In genomic region chr2:216557820-216558219, GRCh38 we compare ENCODE assay signal across 14 cellular contexts. TPM values are rescaled to one million over a fixed set of nuclear protein-coding genes. Genes with fewer than 3 reads are reported as not detected.
DNase-seq lines count a peak whose midpoint lies in the region; ATAC-seq and TF ChIP-seq lines count a peak whose summit lies in the region.
"Had no signal": no experiment of that assay in that cellular context is flagged by ENCODE, and none has a peak within 500 bp of the region (broad histone marks: within the 10 kb centered on the region; RNA-seq: fewer than 3 reads in every experiment).

No MANE protein-coding gene starts in this region.

- no peak overlapping the region for H2AFZ ChIP-seq in Karpas-422 (ENCODE audit: low read length)
- H2AFZ ChIP-seq in neural cell (ENCODE audit: low read depth, low read length): no peak overlapping the region
- H2AFZ ChIP-seq: GM23248 had no signal

- H3K9ac ChIP-seq in BLaER1 (no peak overlapping the region), Karpas-422 (ENCODE audit: low read length) (no peak overlapping the region), endodermal cell (ENCODE audit: extremely low read depth, low read length, poor library complexity, severe bottlenecking) (no peak overlapping the region), neural cell (ENCODE audit: low read length) (no peak overlapping the region)
- H3K9ac ChIP-seq: GM23248, KMS-11 had no signal

- H3K27me3 ChIP-seq in BLaER1 (peaks cover 24% of the 10 kb centered on the region), Karpas-422 (ENCODE audit: low read length) (no peaks in the 10 kb centered on the region), endodermal cell (ENCODE audit: control insufficient read depth, insufficient read depth, low read length, poor library complexity, severe bottlenecking) (no peaks in the 10 kb centered on the region), neural cell (ENCODE audit: insufficient read depth, low read depth, low read length) (no peaks in the 10 kb centered on the region)
- H3K27me3 ChIP-seq: BE2C, MG63 had no signal

- no peak overlapping the region for H3K27ac ChIP-seq in BLaER1
- H3K27ac ChIP-seq in Karpas-422 (ENCODE audit: low read length): no peak overlapping the region
- H3K27ac ChIP-seq in endodermal cell (ENCODE audit: low read depth, low read length): peak overlapping the region; percentile 76
- no peak overlapping the region for H3K27ac ChIP-seq in neural cell (ENCODE audit: low read length)
- H3K27ac ChIP-seq: GM23248, KMS-11 had no signal

- H3K36me3 Mint-ChIP-seq in endodermal cell (ENCODE audit: low read depth): no peaks in the 10 kb centered on the region
- no peaks in the 10 kb centered on the region for H3K36me3 Mint-ChIP-seq in activated T-cell treated with anti-CD3 and anti-CD28 coated beads, Interleukin-2, amount 50 U/mL, for 4 hours (ENCODE audit: insufficient read depth)

- no peaks in the 10 kb centered on the region for H3K36me3 ChIP-seq in BLaER1
- H3K36me3 ChIP-seq in Karpas-422 (ENCODE audit: insufficient read depth, low read length): no peaks in the 10 kb centered on the region
- no peaks in the 10 kb centered on the region for H3K36me3 ChIP-seq in endodermal cell (ENCODE audit: control insufficient read depth, insufficient read depth, low read length)
- H3K36me3 ChIP-seq in neural cell (ENCODE audit: insufficient read depth, low read length): no peaks in the 10 kb centered on the region
- H3K36me3 ChIP-seq: BE2C, MG63 had no signal

- WGBS in endodermal cell (ENCODE audit: insufficient coverage in 1 of 2, insufficient read length in 1 of 2), 2 experiments: 41% methylated on average over 1 of the region's 1 CpG; no CpG with 5 or more reads in 1 of the 2 experiments

- H4K20me1 ChIP-seq in BLaER1 (peaks cover 29% of the 10 kb centered on the region), Karpas-422 (ENCODE audit: insufficient read depth, low read depth, low read length) (no peaks in the 10 kb centered on the region), neural cell (ENCODE audit: insufficient read depth) (no peaks in the 10 kb centered on the region)

- H3F3A ChIP-seq in neural cell (ENCODE audit: insufficient read depth, low read length, poor library complexity, severe bottlenecking): no peaks in the 10 kb centered on the region

- TF ChIP-seq RAD21 in neural cell (conservative IDR thresholded peaks at IDR 0.05): no peak

- H3K9me3 ChIP-seq in BLaER1: no peaks in the 10 kb centered on the region
- no peaks in the 10 kb centered on the region for H3K9me3 ChIP-seq in Karpas-422 (ENCODE audit: low read length)
- no peaks in the 10 kb centered on the region for H3K9me3 ChIP-seq in endodermal cell (ENCODE audit: control insufficient read depth, low read length)
- no peaks in the 10 kb centered on the region for H3K9me3 ChIP-seq in neural cell (ENCODE audit: low read length)
- H3K9me3 ChIP-seq: BE2C, MG63 had no signal

- no peak overlapping the region for H3K4me3 Mint-ChIP-seq in endodermal cell
- no peak overlapping the region for H3K4me3 Mint-ChIP-seq in activated T-cell treated with anti-CD3 and anti-CD28 coated beads, Interleukin-2, amount 50 U/mL, for 4 hours

- ATAC-seq in activated T-cell treated with anti-CD3 and anti-CD28 coated beads, Interleukin-2, amount 50 U/mL, for 4 hours: no peak

- peaks cover 38% of the 10 kb centered on the region for H3K4me1 ChIP-seq in BLaER1
- H3K4me1 ChIP-seq in Karpas-422 (ENCODE audit: low read length): peaks cover 17% of the 10 kb centered on the region
- H3K4me1 ChIP-seq in endodermal cell (ENCODE audit: control insufficient read depth, insufficient read depth, low read length): peaks cover 10% of the 10 kb centered on the region
- H3K4me1 ChIP-seq: BE2C had no signal

- H3K4me2 ChIP-seq in BLaER1 (peak overlapping the region; percentile 42), Karpas-422 (ENCODE audit: low read depth, low read length, poor library complexity, severe bottlenecking) (peak overlapping the region; percentile 15), neural cell (ENCODE audit: low read length) (no peak overlapping the region)
- H3K4me2 ChIP-seq: KMS-11 had no signal

- H3K4me1 Mint-ChIP-seq in endodermal cell: peaks cover 21% of the 10 kb centered on the region
- H3K4me1 Mint-ChIP-seq in activated T-cell treated with anti-CD3 and anti-CD28 coated beads, Interleukin-2, amount 50 U/mL, for 4 hours (ENCODE audit: low read depth): peaks cover 2% of the 10 kb centered on the region

- H3K27me3 Mint-ChIP-seq in endodermal cell (ENCODE audit: insufficient read depth): no peaks in the 10 kb centered on the region
- peaks cover 8% of the 10 kb centered on the region for H3K27me3 Mint-ChIP-seq in activated T-cell treated with anti-CD3 and anti-CD28 coated beads, Interleukin-2, amount 50 U/mL, for 4 hours (ENCODE audit: low read depth)

- DNase-seq in Karpas-422: peak; percentile 52
- DNase-seq in endodermal cell: peak; percentile 70
- no peak for DNase-seq in activated naive CD4-positive, alpha-beta T cell treated with anti-CD3 and anti-CD28 coated beads, Interleukin-2, amount 50 U/mL, for 16 hours
- DNase-seq in activated T-cell treated with anti-CD3 and anti-CD28 coated beads, Interleukin-2, amount 50 U/mL, for 4 hours: no peak
- DNase-seq in nucleus accumbens (lab: John Stamatoyannopoulos, UW): no peak
- DNase-seq: BE2C, GM23248, MG63, NCI-H1105 treated with DMSO at 0.1 percent for 48 hours, NCI-H187, NCI-H446 had no signal

- H3K9me2 ChIP-seq in Karpas-422 (replicated peaks; ENCODE audit: insufficient read depth, low read length): no peaks in the 10 kb centered on the region
- H3K9me2 ChIP-seq in neural cell (ENCODE audit: insufficient read depth, low read length): no peaks in the 10 kb centered on the region

- H3K79me2 ChIP-seq in Karpas-422 (ENCODE audit: low read length): no peaks in the 10 kb centered on the region
- H3K79me2 ChIP-seq in neural cell (replicated peaks; ENCODE audit: insufficient read depth, low read length): no peaks in the 10 kb centered on the region

- no peak for TF ChIP-seq EP300 in neural cell (conservative IDR thresholded peaks at IDR 0.05; ENCODE audit: poor library complexity, severe bottlenecking)

- H3K4me3 ChIP-seq in BLaER1: no peak overlapping the region
- no peak overlapping the region for H3K4me3 ChIP-seq in Karpas-422 (ENCODE audit: low read length)
- H3K4me3 ChIP-seq in endodermal cell (ENCODE audit: low read length): no peak overlapping the region
- H3K4me3 ChIP-seq in neural cell (ENCODE audit: low read length): peak overlapping the region; percentile 20
- H3K4me3 ChIP-seq: GM23248, MG63 had no signal

- no peaks in the 10 kb centered on the region for H3K9me3 Mint-ChIP-seq in endodermal cell
- no peaks in the 10 kb centered on the region for H3K9me3 Mint-ChIP-seq in activated T-cell treated with anti-CD3 and anti-CD28 coated beads, Interleukin-2, amount 50 U/mL, for 4 hours

- TF ChIP-seq CTCF in endodermal cell (conservative IDR thresholded peaks at IDR 0.05) (no peak), neural cell (IDR thresholded peaks at IDR 0.05; ENCODE audit: poor library complexity, severe bottlenecking) (no peak)

- no peak overlapping the region for H3K27ac Mint-ChIP-seq in endodermal cell

TF ChIP-seq in neural cell, 6 proteins besides CTCF, POLR2A, EP300 and RAD21:
- TF ChIP-seq MXI1 (conservative IDR thresholded peaks at IDR 0.05; ENCODE audit: poor library complexity, severe bottlenecking) (no peak), TAF1 (IDR thresholded peaks at IDR 0.05; ENCODE audit: low read depth) (no peak), EZH2 (IDR thresholded peaks at IDR 0.05; ENCODE audit: borderline replicate concordance, insufficient read depth, low read length, poor library complexity, severe bottlenecking) (no peak), REST (IDR thresholded peaks at IDR 0.05; ENCODE audit: borderline replicate concordance) (no peak), SMC3 (conservative IDR thresholded peaks at IDR 0.05; ENCODE audit: poor library complexity) (no peak)
TF ChIP-seq in neural cell: peak in this region for 0.

RNA-seq across cellular contexts. Expression of gene RPL37A, which starts 59.2 kb away (rescaled TPM):
- total RNA-seq in Karpas-422 (2014; rRNA removed; shearing (Covaris generic); ENCODE audit: low replicate concordance): 5,590 and 7,287 TPM in 2 replicates
- total RNA-seq in endodermal cell: 1,000 to 10,000 TPM; 2,589 to 2,765 TPM
- polyA plus RNA-seq in endodermal cell (2013, experiment 1 of 2): 1,971 TPM
- polyA plus RNA-seq in endodermal cell (2013, experiment 2 of 2): 1,927 TPM
- polyA plus RNA-seq in neural cell: 1,507 and 1,655 TPM in 2 replicates
- 291 and 334 TPM in 2 replicates for polyA minus RNA-seq in neural cell
- 1,000 to 10,000 TPM; 4,221 to 4,335 (median 4,249) TPM for total RNA-seq in activated T-cell treated with anti-CD3 and anti-CD28 coated beads, Interleukin-2, amount 50 U/mL, for 4 hours

Comparison
In these comparisons a context has a peak if more than half of its experiments do, and no peak if none do; other contexts are left out.
1. DNase-seq: peak in Karpas-422 (single experiment) and endodermal cell (single experiment); none in activated naive CD4-positive, alpha-beta T cell treated with anti-CD3 and anti-CD28 coated beads, Interleukin-2, amount 50 U/mL, for 16 hours (single experiment), activated T-cell treated with anti-CD3 and anti-CD28 coated beads, Interleukin-2, amount 50 U/mL, for 4 hours (single experiment) and nucleus accumbens (0 of 56).